In genomic region chr6:26327450-26328264, GRCh38 we compare ENCODE assay signal across 8 cellular contexts. TPM values are rescaled to one million over a fixed set of nuclear protein-coding genes. Genes with fewer than 3 reads are reported as not detected.
DNase-seq lines count a peak whose midpoint lies in the region; ATAC-seq and TF ChIP-seq lines count a peak whose summit lies in the region.

No MANE protein-coding gene starts in this region.

- no peaks in the 10 kb centered on the region for H3K36me3 Mint-ChIP-seq in CD8-positive, alpha-beta memory T cell
- H3K36me3 Mint-ChIP-seq in activated T-helper 17 cell treated with anti-CD3 and anti-CD28 coated beads, Interleukin-2, amount 50 U/mL, for 72 hours (ENCODE audit: low read depth) = peaks cover 29% of the 10 kb centered on the region

- intact Hi-C loops in Panc1 (cut with micrococcal nuclease; ENCODE audit: unreplicated experiment) = no loop called here

- in situ Hi-C loops in Panc1 (cut with HindIII; ENCODE audit: low pct_unique_long_range_greater_than_20kb, low sequenced_read_pairs) = no loop called here

- peak overlapping the region; percentile 37 for H3K4me3 ChIP-seq in CD8-positive, alpha-beta memory T cell (ENCODE audit: low read length)
- peak overlapping the region; percentile 46 for H3K4me3 ChIP-seq in HL-60 (replicated peaks; ENCODE audit: insufficient read depth, low read length)
- H3K4me3 ChIP-seq in Panc1 (ENCODE audit: low read depth in 2 of 2, low read length in 2 of 2) = peak overlapping the region; percentile 58 to 79
- peak overlapping the region; percentile 90 for H3K4me3 ChIP-seq in iPS-11a (ENCODE audit: low read depth, low read length)

- peak; percentile 21 to 74 (median 47) for DNase-seq in CD8-positive, alpha-beta memory T cell
- DNase-seq in HL-60 (ENCODE audit: low read depth in 1 of 2, low spot score in 1 of 2) (peak in 1 of 2 experiments; percentile 70), Panc1 (ENCODE audit: low read depth, low spot score) (no peak), NCI-H2196 (lab: John Stamatoyannopoulos, UW; ENCODE audit: unreplicated experiment) (no peak)
- DNase-seq in stimulated activated CD8-positive, alpha-beta memory T cell treated with anti-CD3 and anti-CD28 coated beads, Interleukin-4, amount 100 ng/mL, for 48 hours = peak; percentile 86

- H3K9me3 Mint-ChIP-seq in CD8-positive, alpha-beta memory T cell = peaks cover 0 to 11% (median 2%) of the 10 kb centered on the region in 5 donors
- peaks cover 4% of the 10 kb centered on the region for H3K9me3 Mint-ChIP-seq in activated T-helper 17 cell treated with anti-CD3 and anti-CD28 coated beads, Interleukin-2, amount 50 U/mL, for 72 hours

- no peak for TF ChIP-seq CTCF in HL-60 (IDR thresholded peaks at IDR 0.05; ENCODE audit: insufficient read depth, low read length)
- no peak for TF ChIP-seq CTCF in Panc1 (IDR thresholded peaks at IDR 0.05)

- POLR2A ChIA-PET in CD8-positive, alpha-beta memory T cell (lab: Charles Lee) = interaction anchor here (0.5 to 1.5 kb wide), 7 partner anchors 14 to 758 kb away, joined by 3 to 5 read pairs (median 3); a partner anchor contains a TSS
- POLR2A ChIA-PET in Panc1 (lab: Charles Lee) = interaction anchor here (1.1 kb wide), 1 partner anchor 210 kb away, joined by 3 read pairs; the partner anchor contains the start of gene HMGN4

- peak overlapping the region; percentile 26 for H3K27ac ChIP-seq in CD8-positive, alpha-beta memory T cell (ENCODE audit: low read depth, low read length)
- H3K27ac ChIP-seq in HL-60 (replicated peaks) (no peak overlapping the region), Panc1 (ENCODE audit: low read length) (peak overlapping the region; percentile 80)

- H3K27ac Mint-ChIP-seq in CD8-positive, alpha-beta memory T cell = peak overlapping the region in 7 of 8 donors; percentile 27 to 93 (median 59)
- H3K27ac Mint-ChIP-seq in activated T-helper 17 cell treated with anti-CD3 and anti-CD28 coated beads, Interleukin-2, amount 50 U/mL, for 72 hours = peak overlapping the region; percentile 92

- BruUV-seq in Panc1 (replicated peaks; lab: Mats Ljungman, UMichigan) = no TSS peak

- peaks cover 11% of the 10 kb centered on the region for H3K27me3 ChIP-seq in CD8-positive, alpha-beta memory T cell (ENCODE audit: insufficient read depth, low read length, poor library complexity, severe bottlenecking)
- H3K27me3 ChIP-seq in HL-60 (ENCODE audit: insufficient read depth, poor library complexity, severe bottlenecking) (no peaks in the 10 kb centered on the region), Panc1 (ENCODE audit: control insufficient read depth, insufficient read depth, low read length) (no peaks in the 10 kb centered on the region)

- H3K4me1 ChIP-seq in CD8-positive, alpha-beta memory T cell (ENCODE audit: insufficient read depth, low read length) = peaks cover 23% of the 10 kb centered on the region
- H3K4me1 ChIP-seq in Panc1 (ENCODE audit: control insufficient read depth, insufficient read depth, low read length) = peaks cover 26% of the 10 kb centered on the region

- CTCF ChIA-PET in CD8-positive, alpha-beta memory T cell (lab: Charles Lee) = interaction anchor here (1.1 to 3.2 kb wide), 6 partner anchors 13 to 268 kb away, joined by 3 to 13 read pairs (median 11); partner anchors contain the start of gene HMGN4
- CTCF ChIA-PET in Panc1 (lab: Charles Lee) = no interaction called here

- peaks cover 33 to 37% of the 10 kb centered on the region in 2 donors for H3K27me3 Mint-ChIP-seq in CD8-positive, alpha-beta memory T cell
- H3K27me3 Mint-ChIP-seq in activated T-helper 17 cell treated with anti-CD3 and anti-CD28 coated beads, Interleukin-2, amount 50 U/mL, for 72 hours = peaks cover 18% of the 10 kb centered on the region

- H3K36me3 ChIP-seq in CD8-positive, alpha-beta memory T cell (ENCODE audit: insufficient read depth, low read length) = no peaks in the 10 kb centered on the region
- H3K36me3 ChIP-seq in Panc1 (ENCODE audit: control insufficient read depth, insufficient read depth, low read length) = no peaks in the 10 kb centered on the region

- peak overlapping the region; percentile 63 to 86 (median 75) for H3K4me3 Mint-ChIP-seq in CD8-positive, alpha-beta memory T cell
- peak overlapping the region; percentile 78 for H3K4me3 Mint-ChIP-seq in activated T-helper 17 cell treated with anti-CD3 and anti-CD28 coated beads, Interleukin-2, amount 50 U/mL, for 72 hours

- H3K9me3 ChIP-seq in CD8-positive, alpha-beta memory T cell (ENCODE audit: low read length) = no peaks in the 10 kb centered on the region
- no peaks in the 10 kb centered on the region for H3K9me3 ChIP-seq in Panc1 (ENCODE audit: control insufficient read depth, insufficient read depth, low read depth, low read length)

- peaks cover 42 to 68% (median 61%) of the 10 kb centered on the region in 3 donors for H3K4me1 Mint-ChIP-seq in CD8-positive, alpha-beta memory T cell
- H3K4me1 Mint-ChIP-seq in activated T-helper 17 cell treated with anti-CD3 and anti-CD28 coated beads, Interleukin-2, amount 50 U/mL, for 72 hours = peaks cover 43% of the 10 kb centered on the region

- ATAC-seq in Panc1 (peak; percentile 79), HG03280 (IDR thresholded peaks at IDR 0.05; ENCODE audit: unreplicated experiment) (no peak)
- peak; percentile 71 for ATAC-seq in activated T-helper 17 cell treated with anti-CD3 and anti-CD28 coated beads, Interleukin-2, amount 50 U/mL, for 72 hours (replicated peaks)

RNA-seq across cellular contexts. Expression of gene BTN3A2, which starts 37.3 kb away (rescaled TPM):
- total RNA-seq in CD8-positive, alpha-beta memory T cell = 10 to 100 TPM; 36.4 to 38.7 TPM
- 174 TPM for polyA plus RNA-seq in CD8-positive, alpha-beta memory T cell
- 5.5 TPM for total RNA-seq in Panc1 (2021; ENCODE audit: unreplicated experiment)
- polyA plus RNA-seq in Panc1 (2012; ENCODE audit: insufficient read length) = 4.6 TPM
- total RNA-seq in activated T-helper 17 cell treated with anti-CD3 and anti-CD28 coated beads, Interleukin-2, amount 50 U/mL, for 72 hours = 100 to 1,000 TPM in 1 of 2 donors, 10 to 100 TPM in 1; 70.5 to 134 TPM

RNA-seq across cellular contexts. Expression of gene BTN2A2, which starts 55.3 kb away (rescaled TPM):
- total RNA-seq in CD8-positive, alpha-beta memory T cell = 10 to 100 TPM; 18.0 to 19.0 TPM
- polyA plus RNA-seq in CD8-positive, alpha-beta memory T cell = 6.8 TPM
- 8.1 TPM for total RNA-seq in Panc1 (2021; ENCODE audit: unreplicated experiment)
- 7.8 TPM for polyA plus RNA-seq in Panc1 (2012; ENCODE audit: insufficient read length)
- total RNA-seq in activated T-helper 17 cell treated with anti-CD3 and anti-CD28 coated beads, Interleukin-2, amount 50 U/mL, for 72 hours = 10 to 100 TPM; 20.7 to 46.3 TPM

Comparison
In these comparisons a context has a peak if more than half of its experiments do, and no peak if none do; other contexts are left out.
1. DNase-seq: peak in CD8-positive, alpha-beta memory T cell (5 of 5) and stimulated activated CD8-positive, alpha-beta memory T cell treated with anti-CD3 and anti-CD28 coated beads, Interleukin-4, amount 100 ng/mL, for 48 hours (single experiment); none in Panc1 (single experiment) and NCI-H2196 (single experiment).
2. H3K4me3 ChIP-seq: peak in every context shown above with its lines; median percentile 90 in iPS-11a; 68 in Panc1; 46 in HL-60; 37 in CD8-positive, alpha-beta memory T cell.